Comparison of ENCODE assay signal across 17 cellular contexts in the genomic region with DNA sequence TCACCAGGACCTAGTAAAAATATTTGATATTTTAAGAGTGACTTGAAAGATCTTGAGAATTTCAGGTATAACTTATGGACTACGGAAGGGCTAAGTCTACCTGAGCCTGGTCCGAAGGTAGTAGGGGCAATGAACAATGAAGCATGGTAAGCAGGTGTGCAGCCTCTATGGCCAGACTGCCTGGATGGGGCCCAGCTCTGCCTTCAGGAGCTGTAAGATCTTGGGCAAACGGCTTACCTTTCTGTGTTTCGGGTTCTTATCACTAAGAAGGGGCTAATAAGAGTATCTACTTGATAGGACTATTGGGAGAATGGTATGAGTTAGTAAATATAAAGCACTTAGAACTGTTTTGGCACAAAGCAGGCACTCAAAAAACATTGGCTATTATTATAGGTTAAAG. TPM values are rescaled to one million over a fixed set of nuclear protein-coding genes. Genes with fewer than 3 reads are reported as not detected.
A peak's percentile ranks its signal among the peaks of the same experiment; 100 is the strongest.
DNase-seq lines count a peak whose midpoint lies in the region; ATAC-seq and TF ChIP-seq lines count a peak whose summit lies in the region.
"Had no signal": no experiment of that assay in that cellular context is flagged by ENCODE, and none has a peak within 500 bp of the region (broad histone marks: within the 10 kb centered on the region; RNA-seq: fewer than 3 reads in every experiment).

No MANE protein-coding gene starts in this region.

- no peak overlapping the region for H3K4me3 ChIP-seq in left lung
- H3K4me3 ChIP-seq in upper lobe of right lung: no peak overlapping the region
- no peak overlapping the region for H3K4me3 ChIP-seq in Peyer's patch
- H3K4me3 ChIP-seq: A549; BLaER1 treated with 17β-estradiol and CSF1 and Interleukin-3, amounts not matched to agents 10 nM and 100 nM had no signal

- no peaks in the 10 kb centered on the region for H3K27me3 Mint-ChIP-seq in activated T-cell treated with anti-CD3 and anti-CD28 coated beads, Interleukin-2, amount 50 U/mL, for 24 hours
- H3K27me3 Mint-ChIP-seq: B cell; CD4-positive, alpha-beta T cell had no signal

- TF ChIP-seq CTCF in left lung (IDR thresholded peaks at IDR 0.05) (no peak), upper lobe of right lung (IDR thresholded peaks at IDR 0.05) (no peak), Peyer's patch (IDR thresholded peaks at IDR 0.05) (no peak)

- no peaks in the 10 kb centered on the region for H3K27me3 ChIP-seq in left lung
- no peaks in the 10 kb centered on the region for H3K27me3 ChIP-seq in upper lobe of right lung
- H3K27me3 ChIP-seq in Peyer's patch: no peaks in the 10 kb centered on the region
- H3K27me3 ChIP-seq: BLaER1 treated with 17β-estradiol and CSF1 and Interleukin-3, amounts not matched to agents 10 nM and 100 nM had no signal

- intact Hi-C loops in left lung (cut with DNase I) (no loop called here), upper lobe of right lung (cut with DNase I) (no loop called here)

- ATAC-seq in left lung: peak; percentile 74
- peak; percentile 48 for ATAC-seq in upper lobe of right lung
- ATAC-seq: A549; CD8-positive, alpha-beta T cell had no signal

- TF ChIP-seq POLR2A in Peyer's patch (IDR thresholded peaks at IDR 0.05): no peak

- no peaks in the 10 kb centered on the region for H3K4me1 Mint-ChIP-seq in activated T-cell treated with anti-CD3 and anti-CD28 coated beads, Interleukin-2, amount 50 U/mL, for 24 hours (ENCODE audit: low read depth)
- H3K4me1 Mint-ChIP-seq: B cell had no signal

- peak overlapping the region; percentile 41 for H3K27ac Mint-ChIP-seq in activated T-cell treated with anti-CD3 and anti-CD28 coated beads, Interleukin-2, amount 50 U/mL, for 24 hours
- H3K27ac Mint-ChIP-seq: B cell; CD4-positive, alpha-beta T cell; CD8-positive, alpha-beta T cell had no signal

- no peaks in the 10 kb centered on the region for H3K9me3 ChIP-seq in left lung
- H3K9me3 ChIP-seq in upper lobe of right lung: no peaks in the 10 kb centered on the region
- H3K9me3 ChIP-seq in Peyer's patch: no peaks in the 10 kb centered on the region
- H3K9me3 ChIP-seq: A549; BLaER1 treated with 17β-estradiol and CSF1 and Interleukin-3, amounts not matched to agents 10 nM and 100 nM; Caco-2 had no signal

- no peaks in the 10 kb centered on the region for H3K9me3 Mint-ChIP-seq in activated T-cell treated with anti-CD3 and anti-CD28 coated beads, Interleukin-2, amount 50 U/mL, for 24 hours
- H3K9me3 Mint-ChIP-seq: CD4-positive, alpha-beta T cell; CD8-positive, alpha-beta T cell had no signal

- H3K4me1 ChIP-seq in left lung: no peaks in the 10 kb centered on the region
- H3K4me1 ChIP-seq in upper lobe of right lung: no peaks in the 10 kb centered on the region
- no peaks in the 10 kb centered on the region for H3K4me1 ChIP-seq in Peyer's patch
- H3K4me1 ChIP-seq: A549; BLaER1 treated with 17β-estradiol and CSF1 and Interleukin-3, amounts not matched to agents 10 nM and 100 nM; Caco-2 had no signal

- H3K36me3 ChIP-seq in left lung (peaks cover 0 to 64% of the 10 kb centered on the region in 2 donors), upper lobe of right lung (peaks cover 52% of the 10 kb centered on the region), Peyer's patch (peaks cover 0 to 32% (median 0%) of the 10 kb centered on the region in 3 donors)

- peaks cover 92% of the 10 kb centered on the region for H3K36me3 Mint-ChIP-seq in activated T-cell treated with anti-CD3 and anti-CD28 coated beads, Interleukin-2, amount 50 U/mL, for 24 hours (ENCODE audit: low read depth)

- DNase-seq in activated T-cell treated with anti-CD3 and anti-CD28 coated beads, Interleukin-2, amount 50 U/mL, for 24 hours: no peak
- DNase-seq in activated T-cell treated with anti-CD3 and anti-CD28 coated beads for 4 hours: no peak
- DNase-seq in left lung: no peak
- DNase-seq in upper lobe of right lung: no peak
- DNase-seq in Peyer's patch: no peak
- DNase-seq: AML-193; Caco-2; Calu3; CD4-positive, alpha-beta T cell; CD8-positive, alpha-beta T cell; DMS79 treated with DMSO at 0.1 percent for 48 hours; GF-D8 had no signal

- H3K4me3 Mint-ChIP-seq in activated T-cell treated with anti-CD3 and anti-CD28 coated beads, Interleukin-2, amount 50 U/mL, for 24 hours: no peak overlapping the region
- H3K4me3 Mint-ChIP-seq: B cell; CD4-positive, alpha-beta T cell; CD8-positive, alpha-beta T cell had no signal

- no peak overlapping the region for H3K27ac ChIP-seq in left lung
- H3K27ac ChIP-seq in upper lobe of right lung: no peak overlapping the region
- no peak overlapping the region for H3K27ac ChIP-seq in Peyer's patch
- H3K27ac ChIP-seq: 22Rv1; A549; BLaER1 treated with 17β-estradiol and CSF1 and Interleukin-3, amounts not matched to agents 10 nM and 100 nM; C4-2B had no signal

RNA-seq across cellular contexts. Expression of a gene that starts 19.1 kb away (rescaled TPM):
- total RNA-seq in left lung: 10 to 100 TPM; 31.8 to 45.9 TPM
- total RNA-seq in upper lobe of right lung: 34.6 TPM
- total RNA-seq in Peyer's patch: 10 to 100 TPM; 35.7 to 80.9 (median 47.0) TPM

RNA-seq across cellular contexts. Expression of a gene that starts 39.1 kb away (rescaled TPM):
- 10 to 100 TPM; 22.7 to 26.2 TPM for total RNA-seq in left lung
- 17.6 TPM for total RNA-seq in upper lobe of right lung
- total RNA-seq in Peyer's patch: 10 to 100 TPM in 2 of 4 donors, 1 to 10 TPM in 2; 5.5 to 23.2 (median 12.6) TPM

RNA-seq across cellular contexts. Expression of a gene that starts 39.1 kb away (rescaled TPM):
- 1 to 10 TPM; 4.4 to 4.7 TPM for total RNA-seq in left lung
- 2.1 TPM for total RNA-seq in upper lobe of right lung
- total RNA-seq in Peyer's patch: 1 to 10 TPM; 2.6 to 4.2 (median 3.5) TPM
